11 cellular contexts compared by ENCODE assay signal in the genomic region with DNA sequence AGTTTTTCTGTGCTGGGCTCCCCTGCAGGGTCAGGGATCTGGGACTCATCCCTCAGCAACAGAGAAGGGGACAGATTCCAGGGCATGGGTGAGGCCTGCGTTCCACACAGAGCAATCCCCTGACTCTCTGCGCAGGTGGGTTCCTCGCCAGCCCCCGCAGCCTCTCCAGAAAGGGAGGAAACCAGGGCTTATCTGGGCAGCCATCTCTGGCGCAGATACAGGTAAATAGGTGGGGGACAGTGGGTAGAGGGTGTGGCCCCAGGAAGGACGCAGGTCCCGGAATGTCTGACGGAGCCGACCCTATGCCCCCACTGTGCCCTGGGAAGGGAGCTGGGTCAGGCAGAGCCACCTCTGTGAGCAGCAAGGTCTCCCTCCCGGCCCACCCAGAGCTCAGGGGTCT.
"Had no signal": no experiment of that assay in that cellular context is flagged by ENCODE, and none has a peak within 500 bp of the region (broad histone marks: within the 10 kb centered on the region; RNA-seq: fewer than 3 reads in every experiment).

No MANE protein-coding gene starts in this region.

- H3K9me3 Mint-ChIP-seq: activated CD4-positive, alpha-beta memory T cell treated with anti-CD3 and anti-CD28 coated beads for 36 hours; activated naive CD8-positive, alpha-beta T cell treated with anti-CD3 and anti-CD28 coated beads, Interleukin-2, amount 10 ng/mL, durations not matched to agents 7 days and 5 days; natural killer cell had no signal

- ATAC-seq: natural killer cell; psoas muscle; stimulated activated naive CD8-positive, alpha-beta T cell treated with anti-CD3 and anti-CD28 coated beads, Interleukin-15, Interleukin-2, amounts not matched to agents 100 U/mL and 50 U/mL, for 24 hours had no signal

- H3K9me3 ChIP-seq: psoas muscle had no signal

- H3K27ac Mint-ChIP-seq: activated CD4-positive, alpha-beta memory T cell treated with anti-CD3 and anti-CD28 coated beads for 36 hours; activated naive CD8-positive, alpha-beta T cell treated with anti-CD3 and anti-CD28 coated beads, Interleukin-2, amount 10 ng/mL, durations not matched to agents 7 days and 5 days; natural killer cell had no signal

- H3K4me3 ChIP-seq: psoas muscle had no signal

- H3K4me3 Mint-ChIP-seq: activated CD4-positive, alpha-beta memory T cell treated with anti-CD3 and anti-CD28 coated beads for 36 hours; activated naive CD8-positive, alpha-beta T cell treated with anti-CD3 and anti-CD28 coated beads, Interleukin-2, amount 10 ng/mL, durations not matched to agents 7 days and 5 days; natural killer cell had no signal

- H3K36me3 Mint-ChIP-seq: activated CD4-positive, alpha-beta memory T cell treated with anti-CD3 and anti-CD28 coated beads for 36 hours; activated naive CD8-positive, alpha-beta T cell treated with anti-CD3 and anti-CD28 coated beads, Interleukin-2, amount 10 ng/mL, durations not matched to agents 7 days and 5 days; natural killer cell had no signal

- H3K4me1 ChIP-seq: psoas muscle had no signal

- H3K27me3 Mint-ChIP-seq: activated CD4-positive, alpha-beta memory T cell treated with anti-CD3 and anti-CD28 coated beads for 36 hours; activated naive CD8-positive, alpha-beta T cell treated with anti-CD3 and anti-CD28 coated beads, Interleukin-2, amount 10 ng/mL, durations not matched to agents 7 days and 5 days had no signal

- DNase-seq: activated CD4-positive, alpha-beta memory T cell treated with anti-CD3 and anti-CD28 coated beads for 36 hours; activated CD4-positive, alpha-beta T cell treated with anti-CD3 and anti-CD28 coated beads for 1 hour; activated naive CD8-positive, alpha-beta T cell treated with anti-CD3 and anti-CD28 coated beads, Interleukin-2, amount 10 ng/mL, durations not matched to agents 7 days and 5 days; activated T-cell treated with anti-CD3 and anti-CD28 coated beads, Interleukin-2, amount 50 U/mL, for 48 hours; anterior cingulate cortex; hippocampal formation; natural killer cell; occipital lobe; psoas muscle; stimulated activated CD4-positive, alpha-beta T cell treated with anti-CD3 and anti-CD28 coated beads, Interleukin-2, amount 100 ng/mL, for 48 hours; stimulated activated naive CD8-positive, alpha-beta T cell treated with anti-CD3 and anti-CD28 coated beads, Interleukin-15, Interleukin-2, amounts not matched to agents 100 U/mL and 50 U/mL, for 24 hours had no signal

- H3K27ac ChIP-seq: psoas muscle had no signal
